In genomic region chr11:32962016-32962415, GRCh38 we compare ENCODE assay signal across 21 cellular contexts. TPM values are rescaled to one million over a fixed set of nuclear protein-coding genes. Genes with fewer than 3 reads are reported as not detected.
A peak's percentile ranks its signal among the peaks of the same experiment; 100 is the strongest.
DNase-seq lines count a peak whose midpoint lies in the region; ATAC-seq and TF ChIP-seq lines count a peak whose summit lies in the region.
"Had no signal": no experiment of that assay in that cellular context is flagged by ENCODE, and none has a peak within 500 bp of the region (broad histone marks: within the 10 kb centered on the region; RNA-seq: fewer than 3 reads in every experiment).

No MANE protein-coding gene starts in this region.

- H3K79me2 ChIP-seq in GM23248 (ENCODE audit: insufficient read depth), result no peaks in the 10 kb centered on the region

- no peak overlapping the region for H2AFZ ChIP-seq in GM23248
- H2AFZ ChIP-seq: neural progenitor cell had no signal

- peak; percentile 41 for DNase-seq in GM23248
- peak; percentile 14 for DNase-seq in RKO (ENCODE audit: low spot score)
- DNase-seq in brain microvascular endothelial cell, result peak; percentile 14
- peak; percentile 9 for DNase-seq in renal cortical epithelial cell (ENCODE audit: low read depth)
- DNase-seq in RWPE1 (ENCODE audit: low spot score), result no peak
- DNase-seq in NCI-H187 (lab: John Stamatoyannopoulos, UW), result no peak
- no peak for DNase-seq in mesothelial cell of epicardium (ENCODE audit: low spot score in 2 of 2, unreplicated experiment in 2 of 2)
- DNase-seq: activated CD4-positive, alpha-beta T cell treated with anti-CD3 and anti-CD28 coated beads, Interleukin-2, amount 10 ng/mL, durations not matched to agents 7 days and 5 days; CD4-positive, alpha-beta memory T cell; DMS 273 treated with DMSO at 0.1 percent for 48 hours; esophagus squamous epithelium; NCI-H1694 treated with DMSO at 0.1 percent for 48 hours; NCI-H526 treated with DMSO at 0.1 percent for 48 hours; SK-N-SH had no signal

- H3K4me1 Mint-ChIP-seq in mesothelial cell of epicardium, result no peaks in the 10 kb centered on the region
- H3K4me1 Mint-ChIP-seq: neural progenitor cell had no signal

- H3F3A ChIP-seq in GM23248 (ENCODE audit: insufficient read depth), result peaks cover 16% of the 10 kb centered on the region; the same call in 1 of the 2 replicates

- no peaks in the 10 kb centered on the region for H3K9me3 Mint-ChIP-seq in mesothelial cell of epicardium
- H3K9me3 Mint-ChIP-seq: activated CD4-positive, alpha-beta T cell treated with anti-CD3 and anti-CD28 coated beads, Interleukin-2, amount 10 ng/mL, durations not matched to agents 7 days and 5 days; activated T-helper 2 cell treated with anti-CD3 and anti-CD28 coated beads, Interferon-gamma antibody, Interleukin-2, Interleukin-4, amounts not matched to agents 10 μg/mL and 5 μg/mL and 100 μg/mL, durations not matched to agents 14 hours and 24 hours and 36 hours; CD4-positive, alpha-beta memory T cell; neural progenitor cell; type B pancreatic cell had no signal

- H3K36me3 ChIP-seq in GM23248 (ENCODE audit: low read depth) (0 out of 2 replicates have a peak, but pooled peaks cover 12% of the 10 kb centered on the region), brain microvascular endothelial cell (replicated peaks) (no peaks in the 10 kb centered on the region)

- H3K27ac ChIP-seq in GM23248 (no peak overlapping the region), brain microvascular endothelial cell (no peak overlapping the region), RWPE1 (no peak overlapping the region)
- H3K27ac ChIP-seq: esophagus squamous epithelium, KMS-11, neural progenitor cell had no signal

- no peak overlapping the region for H3K4me3 ChIP-seq in GM23248
- H3K4me3 ChIP-seq in brain microvascular endothelial cell (ENCODE audit: low read depth, low read length), result no peak overlapping the region
- H3K4me3 ChIP-seq: esophagus squamous epithelium, neural progenitor cell had no signal

- no peak for ATAC-seq in GM21526 (IDR thresholded peaks at IDR 0.05; ENCODE audit: low FRiP score, unreplicated experiment)

- TF ChIP-seq CTCF in brain microvascular endothelial cell (IDR thresholded peaks at IDR 0.05; ENCODE audit: low read depth, low read length, missing control alignments), result no peak
- TF ChIP-seq CTCF in RWPE1 (conservative IDR thresholded peaks at IDR 0.05; ENCODE audit: low read depth), result no peak
- no peak for TF ChIP-seq CTCF in mesothelial cell of epicardium (IDR thresholded peaks at IDR 0.05; ENCODE audit: unreplicated experiment)

- no peak overlapping the region for H3K27ac Mint-ChIP-seq in mesothelial cell of epicardium
- H3K27ac Mint-ChIP-seq: activated CD4-positive, alpha-beta T cell treated with anti-CD3 and anti-CD28 coated beads, Interleukin-2, amount 10 ng/mL, durations not matched to agents 7 days and 5 days; activated naive CD8-positive, alpha-beta T cell; activated T-helper 2 cell treated with anti-CD3 and anti-CD28 coated beads, Interferon-gamma antibody, Interleukin-2, Interleukin-4, amounts not matched to agents 10 μg/mL and 5 μg/mL and 100 μg/mL, durations not matched to agents 14 hours and 24 hours and 36 hours; CD4-positive, alpha-beta memory T cell; neural progenitor cell; progenitor cell of endocrine pancreas; type B pancreatic cell had no signal

- POLR2A ChIA-PET in RWPE1 (lab: Yijun Ruan, JAX; ENCODE audit: low non-redundant PET), result no interaction called here

- in situ Hi-C loops in GM23248 (cut with MboI) (loop anchor here (5.0 kb wide), 1 partner anchor 110 kb away; no protein-coding TSS in a partner anchor), brain microvascular endothelial cell (cut with HindIII; ENCODE audit: low pct_ligation_motif_present, low sequenced_read_pairs) (no loop called here)

- H3K27me3 ChIP-seq in GM23248 (replicated peaks; ENCODE audit: insufficient read depth) (no peaks in the 10 kb centered on the region), brain microvascular endothelial cell (replicated peaks) (no peaks in the 10 kb centered on the region)
- H3K27me3 ChIP-seq: esophagus squamous epithelium, neural progenitor cell had no signal

- H3K27me3 Mint-ChIP-seq in mesothelial cell of epicardium (ENCODE audit: low read depth), result no peaks in the 10 kb centered on the region
- H3K27me3 Mint-ChIP-seq: activated CD4-positive, alpha-beta T cell treated with anti-CD3 and anti-CD28 coated beads, Interleukin-2, amount 10 ng/mL, durations not matched to agents 7 days and 5 days; activated naive CD8-positive, alpha-beta T cell; CD4-positive, alpha-beta memory T cell; progenitor cell of endocrine pancreas; type B pancreatic cell had no signal

- H3K9me2 ChIP-seq in GM23248 (ENCODE audit: insufficient read depth), result no peaks in the 10 kb centered on the region
- H3K9me2 ChIP-seq: SK-N-SH had no signal

- H3K4me1 ChIP-seq in GM23248 (ENCODE audit: insufficient read depth), result no peaks in the 10 kb centered on the region
- H3K4me1 ChIP-seq: esophagus squamous epithelium, neural progenitor cell had no signal

- no peak overlapping the region for H3K4me3 Mint-ChIP-seq in mesothelial cell of epicardium
- H3K4me3 Mint-ChIP-seq: activated CD4-positive, alpha-beta T cell treated with anti-CD3 and anti-CD28 coated beads, Interleukin-2, amount 10 ng/mL, durations not matched to agents 7 days and 5 days; activated naive CD8-positive, alpha-beta T cell; CD4-positive, alpha-beta memory T cell; neural progenitor cell; type B pancreatic cell had no signal

- H3K36me3 Mint-ChIP-seq in mesothelial cell of epicardium, result peaks cover 24% of the 10 kb centered on the region

- CTCF ChIA-PET in RWPE1 (lab: Yijun Ruan, JAX), result interaction anchor here (0.6 to 1.1 kb wide), 2 partner anchors 104 to 387 kb away, joined by 3 to 4 read pairs; no protein-coding TSS in a partner anchor

- 74 to 81% methylated on average over 2 of the region's 2 CpGs for WGBS in GM23248 (ENCODE audit: low coverage in 1 of 2, low lambda C conversion rate in 2 of 2, missing lambda C conversion rate in 2 of 2), 2 experiments

- H3K9me3 ChIP-seq in GM23248 (ENCODE audit: low read depth), result no peaks in the 10 kb centered on the region
- H3K9me3 ChIP-seq: esophagus squamous epithelium, SK-N-SH had no signal

- H3K9ac ChIP-seq in GM23248, result no peak overlapping the region
- H3K9ac ChIP-seq: KMS-11, neural progenitor cell, SK-N-SH had no signal

- H3K4me2 ChIP-seq in GM23248 (ENCODE audit: unreplicated experiment), result no peak overlapping the region
- H3K4me2 ChIP-seq: KMS-11, neural progenitor cell, SK-N-SH had no signal

- H4K20me1 ChIP-seq in GM23248 (ENCODE audit: insufficient read depth), result no peaks in the 10 kb centered on the region

RNA-seq across cellular contexts. Expression of gene DEPDC7, which starts 53.7 kb away (rescaled TPM):
- total RNA-seq in GM23248 (2014; rRNA removed; shearing (Covaris generic)), result 4.8 and 5.3 TPM in 2 replicates
- polyA plus RNA-seq in GM23248 (2016; fragmentation: Nextera tagmentation; extraction: Ambion mirVana), result 9.7 and 9.9 TPM in 2 replicates
- total RNA-seq in renal cortical epithelial cell (3.3 and 7.0 TPM in 2 replicates), mesothelial cell of epicardium (4.7 to 5.2 TPM (median 5.1 TPM) in 3 replicates)

Comparison
In these comparisons a context has a peak if more than half of its experiments do, and no peak if none do; other contexts are left out.
1. DNase-seq: peak in GM23248 (single experiment), RKO (single experiment), brain microvascular endothelial cell (single experiment) and renal cortical epithelial cell (single experiment); none in RWPE1 (single experiment), NCI-H187 (0 of 2) and mesothelial cell of epicardium (0 of 2).